In the genomic region with DNA sequence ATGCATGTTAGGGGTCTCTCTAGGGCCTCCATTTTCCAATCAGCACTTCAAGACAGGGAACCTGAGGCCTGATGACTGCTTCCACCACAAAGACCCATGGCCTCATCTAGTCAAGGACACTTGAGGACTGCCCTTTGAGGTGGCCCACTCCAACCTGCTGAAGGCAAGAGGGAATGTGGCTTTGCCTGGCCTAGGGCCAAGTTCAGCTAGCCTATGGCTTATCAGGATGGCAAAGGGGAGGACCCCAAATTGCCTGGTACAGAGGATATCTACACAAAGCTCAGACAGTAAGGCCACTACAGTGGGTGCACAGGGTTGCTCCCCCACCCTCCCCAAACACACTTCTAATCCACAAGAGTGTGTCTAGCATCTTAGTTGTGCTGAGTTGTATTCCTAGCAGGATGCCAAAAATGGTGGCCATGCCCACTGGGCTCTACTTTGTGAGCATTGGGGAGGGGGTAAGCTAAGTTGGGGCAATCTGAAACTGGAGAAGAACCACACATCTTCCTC, we compare ENCODE assay signal across 20 cellular contexts.
"Had no signal": no experiment of that assay in that cellular context is flagged by ENCODE, and none has a peak within 500 bp of the region (broad histone marks: within the 10 kb centered on the region; RNA-seq: fewer than 3 reads in every experiment).

No MANE protein-coding gene starts in this region.

- H3K9me3 ChIP-seq: stomach, testis, upper lobe of right lung had no signal

- H3K27me3 Mint-ChIP-seq: activated B cell treated with CpG ODN at 0.5 μM for 24 hours; activated CD4-positive, alpha-beta T cell treated with anti-CD3 and anti-CD28 coated beads, Interleukin-2, amount 10 ng/mL, durations not matched to agents 7 days and 5 days; activated naive CD8-positive, alpha-beta T cell treated with anti-CD3 and anti-CD28 coated beads, Interleukin-2, amount 10 ng/mL, durations not matched to agents 7 days and 5 days; dendritic cell treated with granulocyte-macrophage colony-stimulating factor and Interleukin-4, amounts not matched to agents 40 ng/mL and 50 ng/mL, for 4 days; natural killer cell treated with Interleukin-12 subunit alpha and Interleukin-12 subunit beta and Interleukin-15 and Interleukin-18, amount 100 ng/mL, for 72 hours had no signal

- ATAC-seq: activated T-cell treated with anti-CD3 and anti-CD28 coated beads, Interleukin-2, amount 50 U/mL, for 72 hours; foreskin keratinocyte; natural killer cell treated with Interleukin-12 subunit alpha and Interleukin-12 subunit beta and Interleukin-15 and Interleukin-18, amount 100 ng/mL, for 72 hours; upper lobe of right lung had no signal

- H3K27me3 ChIP-seq: foreskin keratinocyte, stomach, testis, upper lobe of right lung had no signal

- H3K9me3 Mint-ChIP-seq: activated B cell treated with CpG ODN at 0.5 μM for 24 hours; activated CD4-positive, alpha-beta T cell treated with anti-CD3 and anti-CD28 coated beads, Interleukin-2, amount 10 ng/mL, durations not matched to agents 7 days and 5 days; activated naive CD8-positive, alpha-beta T cell treated with anti-CD3 and anti-CD28 coated beads, Interleukin-2, amount 10 ng/mL, durations not matched to agents 7 days and 5 days; activated T-cell treated with anti-CD3 and anti-CD28 coated beads, Interleukin-2, amount 50 U/mL, for 72 hours; dendritic cell treated with granulocyte-macrophage colony-stimulating factor and Interleukin-4, amounts not matched to agents 40 ng/mL and 50 ng/mL, for 4 days; natural killer cell treated with Interleukin-12 subunit alpha and Interleukin-12 subunit beta and Interleukin-15 and Interleukin-18, amount 100 ng/mL, for 72 hours had no signal

- H3K27ac ChIP-seq: foreskin keratinocyte, skin epidermis, stomach, testis, upper lobe of right lung had no signal

- DNase-seq: activated B cell treated with CpG ODN at 0.5 μM for 24 hours; activated CD4-positive, alpha-beta T cell treated with anti-CD3 and anti-CD28 coated beads, Interleukin-2, amount 10 ng/mL, durations not matched to agents 7 days and 5 days; activated gamma-delta T cell treated with Interleukin-2 at 50 U/mL for 16 hours; activated naive CD8-positive, alpha-beta T cell treated with anti-CD3 and anti-CD28 coated beads, Interleukin-2, amount 10 ng/mL, durations not matched to agents 7 days and 5 days; activated T-cell treated with anti-CD3 and anti-CD28 coated beads, Interleukin-2, amount 50 U/mL, for 72 hours; anterior cingulate cortex; effector memory CD4-positive, alpha-beta T cell; foreskin keratinocyte; glutamatergic neuron; kidney glomerular epithelial cell; mesendoderm; nucleus accumbens; stimulated activated CD4-positive, alpha-beta T cell treated with anti-CD3 and anti-CD28 coated beads, Interleukin-4, amount 100 ng/mL, for 4 hours; stimulated activated CD8-positive, alpha-beta memory T cell treated with anti-CD3 and anti-CD28 coated beads, Interleukin-4, amount 100 ng/mL, for 48 hours; stomach; testis; upper lobe of right lung had no signal

- H3K4me1 ChIP-seq: upper lobe of right lung had no signal

- H3K4me3 ChIP-seq: skin epidermis, stomach, testis, upper lobe of right lung had no signal

- H3K27ac Mint-ChIP-seq: activated B cell treated with CpG ODN at 0.5 μM for 24 hours; activated CD4-positive, alpha-beta T cell treated with anti-CD3 and anti-CD28 coated beads, Interleukin-2, amount 10 ng/mL, durations not matched to agents 7 days and 5 days; activated naive CD8-positive, alpha-beta T cell treated with anti-CD3 and anti-CD28 coated beads, Interleukin-2, amount 10 ng/mL, durations not matched to agents 7 days and 5 days; dendritic cell treated with granulocyte-macrophage colony-stimulating factor and Interleukin-4, amounts not matched to agents 40 ng/mL and 50 ng/mL, for 4 days had no signal

- H3K4me3 Mint-ChIP-seq: activated B cell treated with CpG ODN at 0.5 μM for 24 hours; activated CD4-positive, alpha-beta T cell treated with anti-CD3 and anti-CD28 coated beads, Interleukin-2, amount 10 ng/mL, durations not matched to agents 7 days and 5 days; activated naive CD8-positive, alpha-beta T cell treated with anti-CD3 and anti-CD28 coated beads, Interleukin-2, amount 10 ng/mL, durations not matched to agents 7 days and 5 days; activated T-cell treated with anti-CD3 and anti-CD28 coated beads, Interleukin-2, amount 50 U/mL, for 72 hours; dendritic cell treated with granulocyte-macrophage colony-stimulating factor and Interleukin-4, amounts not matched to agents 40 ng/mL and 50 ng/mL, for 4 days; natural killer cell treated with Interleukin-12 subunit alpha and Interleukin-12 subunit beta and Interleukin-15 and Interleukin-18, amount 100 ng/mL, for 72 hours had no signal
